In genomic region chr4:153466637-153467153, GRCh38 we compare ENCODE assay signal across 1 cellular context.
TF ChIP-seq lines count a peak whose summit lies in the region.

No MANE protein-coding gene starts in this region.

TF ChIP-seq in HepG2, 621 proteins besides CTCF, POLR2A, EP300 and RAD21 (continued from another document and continues in another):
- 0 out of 2 replicates have a peak, but pooled peaks have one; percentile 19 for TF ChIP-seq MTERF4 (CRISPR knock-in tag; IDR thresholded peaks at IDR 0.05)
- no peak for TF ChIP-seq ZBTB4 (CRISPR knock-in tag; IDR thresholded peaks at IDR 0.05; ENCODE audit: borderline replicate concordance)
- peak; percentile 17 for TF ChIP-seq SRSF1 (optimal IDR thresholded peaks at IDR 0.05; ENCODE audit: low read depth, low read length)
- peak; percentile 81 for TF ChIP-seq ZNF687 (CRISPR knock-in tag; IDR thresholded peaks at IDR 0.05)
- 0 out of 2 replicates have a peak, but pooled peaks have one; percentile 31 for TF ChIP-seq THAP8 (CRISPR knock-in tag; IDR thresholded peaks at IDR 0.05; ENCODE audit: borderline replicate concordance)
- no peak for TF ChIP-seq ZNF546 (CRISPR knock-in tag; conservative IDR thresholded peaks at IDR 0.05)
- no peak for TF ChIP-seq ZNF451 (CRISPR knock-in tag; IDR thresholded peaks at IDR 0.05)
- TF ChIP-seq STAT6 (CRISPR knock-in tag; IDR thresholded peaks at IDR 0.05; ENCODE audit: borderline replicate concordance), result no peak
- TF ChIP-seq ZMAT5 (CRISPR knock-in tag; IDR thresholded peaks at IDR 0.05; ENCODE audit: borderline replicate concordance, low read depth), result no peak
- TF ChIP-seq ZNF891 (CRISPR knock-in tag; IDR thresholded peaks at IDR 0.05), result 0 out of 2 replicates have a peak, but pooled peaks have one; percentile 5
- TF ChIP-seq TERF1 (CRISPR knock-in tag; IDR thresholded peaks at IDR 0.05), result peak; percentile 14; the same call in 1 of the 2 replicates
- 0 out of 2 replicates have a peak, but pooled peaks have one; percentile 47 for TF ChIP-seq ZSCAN21 (CRISPR knock-in tag; IDR thresholded peaks at IDR 0.05; ENCODE audit: borderline replicate concordance)
- no peak for TF ChIP-seq ZNF253 (CRISPR knock-in tag; IDR thresholded peaks at IDR 0.05; ENCODE audit: borderline replicate concordance)
- TF ChIP-seq ZNF749 (CRISPR knock-in tag; IDR thresholded peaks at IDR 0.05; ENCODE audit: borderline replicate concordance), result 0 out of 2 replicates have a peak, but pooled peaks have one; percentile 35
- TF ChIP-seq ZNF263 (CRISPR knock-in tag; IDR thresholded peaks at IDR 0.05), result no peak
- TF ChIP-seq ZBTB7A (CRISPR knock-in tag; IDR thresholded peaks at IDR 0.05), result no peak
- no peak for TF ChIP-seq ZNF569 (CRISPR knock-in tag; IDR thresholded peaks at IDR 0.05; ENCODE audit: borderline replicate concordance)
- TF ChIP-seq ZNF691 (CRISPR knock-in tag; IDR thresholded peaks at IDR 0.05; ENCODE audit: borderline replicate concordance, low read depth), result peak; percentile 21; the same call in 1 of the 2 replicates
- no peak for TF ChIP-seq ZNF615 (CRISPR knock-in tag; IDR thresholded peaks at IDR 0.05; ENCODE audit: borderline replicate concordance)
- TF ChIP-seq DR1 (CRISPR knock-in tag; IDR thresholded peaks at IDR 0.05), result no peak
- no peak for TF ChIP-seq CHD4 (IDR thresholded peaks at IDR 0.05; ENCODE audit: borderline replicate concordance, low read length)
- no peak for TF ChIP-seq MTA3 (CRISPR knock-in tag; IDR thresholded peaks at IDR 0.05)
- TF ChIP-seq MTF1 (CRISPR knock-in tag; IDR thresholded peaks at IDR 0.05), result no peak
- peak in 1 of 2 experiments; percentile 41; a peak in 1 of 4 replicates for TF ChIP-seq HMGXB4 (CRISPR knock-in tag; IDR thresholded peaks at IDR 0.05; ENCODE audit: borderline replicate concordance in 1 of 2, low read depth in 1 of 2)
- no peak for TF ChIP-seq TMF1 (CRISPR knock-in tag; IDR thresholded peaks at IDR 0.05; ENCODE audit: low read depth)
- TF ChIP-seq KDM2A (CRISPR knock-in tag; IDR thresholded peaks at IDR 0.05; ENCODE audit: borderline replicate concordance, low read depth), result no peak
- no peak for TF ChIP-seq REPIN1 (CRISPR knock-in tag; IDR thresholded peaks at IDR 0.05; ENCODE audit: borderline replicate concordance, low read depth)
- no peak for TF ChIP-seq ZNF839 (CRISPR knock-in tag; IDR thresholded peaks at IDR 0.05; ENCODE audit: borderline replicate concordance)
- 0 out of 2 replicates have a peak, but pooled peaks have one; percentile 43 for TF ChIP-seq ZNF543 (CRISPR knock-in tag; IDR thresholded peaks at IDR 0.05)
- no peak for TF ChIP-seq REXO4 (CRISPR knock-in tag; IDR thresholded peaks at IDR 0.05; ENCODE audit: borderline replicate concordance)
- TF ChIP-seq ZNF772 (CRISPR knock-in tag; IDR thresholded peaks at IDR 0.05), result no peak
- no peak for TF ChIP-seq IRF1 (CRISPR knock-in tag; IDR thresholded peaks at IDR 0.05; ENCODE audit: low read depth)
- TF ChIP-seq CAMTA2 (CRISPR knock-in tag; IDR thresholded peaks at IDR 0.05; ENCODE audit: borderline replicate concordance), result no peak
- TF ChIP-seq ZNF337 (CRISPR knock-in tag; IDR thresholded peaks at IDR 0.05; ENCODE audit: borderline replicate concordance, low read depth), result no peak
- no peak for TF ChIP-seq MAFF (IDR thresholded peaks at IDR 0.05; ENCODE audit: low read depth, low read length)
- peak; percentile 92 for TF ChIP-seq HNRNPLL (IDR thresholded peaks at IDR 0.05; ENCODE audit: low read depth, low read length, poor library complexity, severe bottlenecking)
- no peak for TF ChIP-seq ZNF484 (CRISPR knock-in tag; IDR thresholded peaks at IDR 0.05; ENCODE audit: borderline replicate concordance, low read depth)
- TF ChIP-seq ZNF777 (CRISPR knock-in tag; IDR thresholded peaks at IDR 0.05), result 0 out of 2 replicates have a peak, but pooled peaks have one; percentile 11
- TF ChIP-seq NR1H2 (CRISPR knock-in tag; IDR thresholded peaks at IDR 0.05; ENCODE audit: borderline replicate concordance, low read depth), result no peak
- TF ChIP-seq YEATS2 (CRISPR knock-in tag; IDR thresholded peaks at IDR 0.05; ENCODE audit: borderline replicate concordance), result no peak
- TF ChIP-seq USF2 (IDR thresholded peaks at IDR 0.05; ENCODE audit: low read depth, low read length), result no peak
- TF ChIP-seq USF2 (CRISPR knock-in tag; IDR thresholded peaks at IDR 0.05; ENCODE audit: borderline replicate concordance), result no peak
- TF ChIP-seq ZNF501 (CRISPR knock-in tag; IDR thresholded peaks at IDR 0.05), result peak; percentile 92
